ENCODE assay signal across 38 cellular contexts in the genomic region with DNA sequence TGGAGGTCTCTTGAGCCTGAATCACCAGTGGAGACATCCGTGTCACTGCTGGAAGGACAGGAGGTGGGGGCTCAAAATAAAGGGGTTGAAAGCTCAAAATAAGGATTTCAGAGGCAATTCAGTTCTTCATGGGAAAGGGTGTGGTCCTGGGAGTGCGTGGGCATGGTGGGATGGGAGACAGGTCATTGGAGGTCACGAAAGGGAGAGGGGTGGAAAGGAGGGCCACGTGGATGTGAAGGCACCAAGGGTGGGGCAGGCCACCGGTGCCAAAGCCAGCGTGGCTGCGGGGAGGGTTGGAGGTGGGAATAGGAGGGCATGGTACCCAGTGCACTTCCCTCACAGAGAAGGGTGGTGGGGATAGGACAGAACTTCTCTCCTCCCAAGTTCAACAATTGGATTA. TPM values are rescaled to one million over a fixed set of nuclear protein-coding genes. Genes with fewer than 3 reads are reported as not detected.
"Had no signal": no experiment of that assay in that cellular context is flagged by ENCODE, and none has a peak within 500 bp of the region (broad histone marks: within the 10 kb centered on the region; RNA-seq: fewer than 3 reads in every experiment).

No MANE protein-coding gene starts in this region.

- H3K4me1 Mint-ChIP-seq: activated CD4-positive, alpha-beta T cell treated with anti-CD3 and anti-CD28 coated beads, Interleukin-2, amount 10 ng/mL, durations not matched to agents 24 days and 14 days; activated naive CD4-positive, alpha-beta T cell treated with anti-CD3 and anti-CD28 coated beads, Interleukin-2, amount 10 ng/mL, durations not matched to agents 7 days and 5 days; activated naive CD4-positive, alpha-beta T cell treated with anti-CD3 and anti-CD28 coated beads, Interleukin-2, amount 50 U/mL, for 24 hours; activated naive CD8-positive, alpha-beta T cell treated with anti-CD3 and anti-CD28 coated beads, Interleukin-2, amount 10 ng/mL, durations not matched to agents 7 days and 5 days; activated naive CD8-positive, alpha-beta T cell treated with anti-CD3 and anti-CD28 coated beads, Interleukin-2, amount 50 U/mL, for 24 hours; brain; central memory CD8-positive, alpha-beta T cell; T-cell; T-helper 17 cell had no signal

- H3K36me3 Mint-ChIP-seq: activated CD4-positive, alpha-beta memory T cell treated with anti-CD3 and anti-CD28 coated beads for 36 hours; activated naive CD4-positive, alpha-beta T cell treated with anti-CD3 and anti-CD28 coated beads, Interleukin-2, amount 10 ng/mL, durations not matched to agents 7 days and 5 days; activated naive CD4-positive, alpha-beta T cell treated with anti-CD3 and anti-CD28 coated beads, Interleukin-2, amount 50 U/mL, for 24 hours; activated naive CD8-positive, alpha-beta T cell; activated naive CD8-positive, alpha-beta T cell treated with anti-CD3 and anti-CD28 coated beads, Interleukin-2, amount 10 ng/mL, durations not matched to agents 7 days and 5 days; brain; T-cell had no signal

- H3K9me3 Mint-ChIP-seq: activated B cell treated with CpG ODN at 0.5 μM for 24 hours; activated CD4-positive, alpha-beta memory T cell treated with anti-CD3 and anti-CD28 coated beads for 36 hours; activated CD4-positive, alpha-beta T cell treated with anti-CD3 and anti-CD28 coated beads, Interleukin-2, amount 10 ng/mL, durations not matched to agents 24 days and 14 days; activated CD8-positive, alpha-beta T cell treated with anti-CD3 and anti-CD28 coated beads for 36 hours; activated naive CD4-positive, alpha-beta T cell treated with anti-CD3 and anti-CD28 coated beads, Interleukin-2, amount 50 U/mL, for 24 hours; activated naive CD8-positive, alpha-beta T cell treated with anti-CD3 and anti-CD28 coated beads, Interleukin-2, amount 10 ng/mL, durations not matched to agents 7 days and 5 days; activated naive CD8-positive, alpha-beta T cell treated with anti-CD3 and anti-CD28 coated beads, Interleukin-2, amount 50 U/mL, for 24 hours; activated T-cell treated with anti-CD3 and anti-CD28 coated beads, Interleukin-2, amount 50 U/mL, for 4 hours; activated T-helper 2 cell treated with anti-CD3 and anti-CD28 coated beads, Interferon-gamma antibody, Interleukin-2, Interleukin-4, amounts not matched to agents 10 μg/mL and 5 μg/mL and 100 μg/mL, durations not matched to agents 14 hours and 24 hours and 36 hours; central memory CD8-positive, alpha-beta T cell; T-cell had no signal

- H3K27me3 Mint-ChIP-seq: activated CD4-positive, alpha-beta memory T cell treated with anti-CD3 and anti-CD28 coated beads for 36 hours; activated naive CD8-positive, alpha-beta T cell treated with anti-CD3 and anti-CD28 coated beads, Interleukin-2, amount 50 U/mL, for 24 hours had no signal

- H3K9me3 ChIP-seq: ascending aorta had no signal

- H3K27ac Mint-ChIP-seq: activated B cell treated with CpG ODN at 0.5 μM for 24 hours; activated CD4-positive, alpha-beta memory T cell treated with anti-CD3 and anti-CD28 coated beads for 36 hours; activated CD4-positive, alpha-beta T cell treated with anti-CD3 and anti-CD28 coated beads, Interleukin-2, amount 10 ng/mL, durations not matched to agents 24 days and 14 days; activated CD8-positive, alpha-beta T cell treated with anti-CD3 and anti-CD28 coated beads for 36 hours; activated naive CD4-positive, alpha-beta T cell treated with anti-CD3 and anti-CD28 coated beads, Interleukin-2, amount 10 ng/mL, durations not matched to agents 7 days and 5 days; activated naive CD4-positive, alpha-beta T cell treated with anti-CD3 and anti-CD28 coated beads, Interleukin-2, amount 50 U/mL, for 24 hours; activated naive CD8-positive, alpha-beta T cell; activated naive CD8-positive, alpha-beta T cell treated with anti-CD3 and anti-CD28 coated beads, Interleukin-2, amount 10 ng/mL, durations not matched to agents 7 days and 5 days; activated naive CD8-positive, alpha-beta T cell treated with anti-CD3 and anti-CD28 coated beads, Interleukin-2, amount 50 U/mL, for 24 hours; activated T-helper 2 cell treated with anti-CD3 and anti-CD28 coated beads, Interferon-gamma antibody, Interleukin-2, Interleukin-4, amounts not matched to agents 10 μg/mL and 5 μg/mL and 100 μg/mL, durations not matched to agents 14 hours and 24 hours and 36 hours; brain; T-cell; T-helper 17 cell had no signal

- DNase-seq: activated B cell treated with CpG ODN at 0.5 μM for 24 hours; activated CD4-positive, alpha-beta memory T cell treated with anti-CD3 and anti-CD28 coated beads for 36 hours; activated CD4-positive, alpha-beta T cell treated with anti-CD3 and anti-CD28 coated beads for 4 hours; activated CD4-positive, alpha-beta T cell treated with anti-CD3 and anti-CD28 coated beads, Interleukin-2, amount 10 ng/mL, durations not matched to agents 24 days and 14 days; activated CD4-positive, alpha-beta T cell treated with anti-CD3 and anti-CD28 coated beads, Interleukin-2, amount 50 U/mL, for 1 hour; activated CD4-positive, alpha-beta T cell treated with anti-CD3 and anti-CD28 coated beads, Interleukin-2, amount 50 U/mL, for 4 hours; activated CD4-positive, CD25-positive, alpha-beta regulatory T cell treated with anti-CD3 and anti-CD28 coated beads, Interleukin-2, amount 50 U/mL, for 72 hours; activated CD8-positive, alpha-beta memory T cell treated with anti-CD3 and anti-CD28 coated beads, Interleukin-2, amount 50 U/mL, for 4 hours; activated CD8-positive, alpha-beta T cell treated with anti-CD3 and anti-CD28 coated beads for 36 hours; activated effector memory CD4-positive, alpha-beta T cell treated with Interleukin-2 at 50 U/mL for 16 hours; activated gamma-delta T cell; activated naive CD4-positive, alpha-beta T cell treated with anti-CD3 and anti-CD28 coated beads, Interleukin-2, amount 10 ng/mL, durations not matched to agents 7 days and 5 days; activated naive CD4-positive, alpha-beta T cell treated with Interleukin-2 at 50 U/mL for 16 hours; activated naive CD8-positive, alpha-beta T cell treated with anti-CD3 and anti-CD28 coated beads, Interleukin-2, amount 10 ng/mL, durations not matched to agents 7 days and 5 days; activated naive CD8-positive, alpha-beta T cell treated with anti-CD3 and anti-CD28 coated beads, Interleukin-2, amount 50 U/mL, for 24 hours; activated T-cell treated with anti-CD3 and anti-CD28 coated beads for 4 hours; activated T-cell treated with anti-CD3 and anti-CD28 coated beads, Interleukin-2, amount 50 U/mL, for 1 hour; activated T-cell treated with anti-CD3 and anti-CD28 coated beads, Interleukin-2, amount 50 U/mL, for 4 hours; amygdala; anterior cingulate cortex; caudate nucleus; cerebellar nuclear complex; T-cell; T-helper 17 cell; T1000 had no signal

- H3K27me3 ChIP-seq: ascending aorta, cardiac muscle cell had no signal

- H3K36me3 ChIP-seq: ascending aorta, cardiac muscle cell had no signal

- H3K4me3 ChIP-seq: ascending aorta, cardiac muscle cell had no signal

- H3K4me1 ChIP-seq: ascending aorta had no signal

- H3K4me3 Mint-ChIP-seq: activated B cell treated with CpG ODN at 0.5 μM for 24 hours; activated CD4-positive, alpha-beta memory T cell treated with anti-CD3 and anti-CD28 coated beads for 36 hours; activated CD4-positive, alpha-beta T cell treated with anti-CD3 and anti-CD28 coated beads, Interleukin-2, amount 10 ng/mL, durations not matched to agents 24 days and 14 days; activated CD8-positive, alpha-beta T cell treated with anti-CD3 and anti-CD28 coated beads for 36 hours; activated naive CD4-positive, alpha-beta T cell treated with anti-CD3 and anti-CD28 coated beads, Interleukin-2, amount 10 ng/mL, durations not matched to agents 7 days and 5 days; activated naive CD4-positive, alpha-beta T cell treated with anti-CD3 and anti-CD28 coated beads, Interleukin-2, amount 50 U/mL, for 24 hours; activated naive CD8-positive, alpha-beta T cell; activated naive CD8-positive, alpha-beta T cell treated with anti-CD3 and anti-CD28 coated beads, Interleukin-2, amount 10 ng/mL, durations not matched to agents 7 days and 5 days; activated naive CD8-positive, alpha-beta T cell treated with anti-CD3 and anti-CD28 coated beads, Interleukin-2, amount 50 U/mL, for 24 hours; activated T-cell treated with anti-CD3 and anti-CD28 coated beads, Interleukin-2, amount 50 U/mL, for 4 hours; brain; central memory CD8-positive, alpha-beta T cell; T-cell; T-helper 17 cell had no signal

- H3K27ac ChIP-seq: ascending aorta, cardiac muscle cell, VCaP had no signal

RNA-seq across cellular contexts. Expression of a gene that starts 59.7 kb away (rescaled TPM):
- total RNA-seq: activated B cell treated with CpG ODN at 0.5 μM for 24 hours; activated CD4-positive, alpha-beta memory T cell treated with anti-CD3 and anti-CD28 coated beads for 36 hours; activated CD4-positive, alpha-beta T cell treated with anti-CD3 and anti-CD28 coated beads, Interleukin-2, amount 10 ng/mL, durations not matched to agents 24 days and 14 days; activated CD8-positive, alpha-beta memory T cell treated with anti-CD3 and anti-CD28 coated beads for 36 hours; activated CD8-positive, alpha-beta T cell treated with anti-CD3 and anti-CD28 coated beads for 36 hours; activated naive CD8-positive, alpha-beta T cell treated with anti-CD3 and anti-CD28 coated beads, Interleukin-2, amount 10 ng/mL, durations not matched to agents 7 days and 5 days; activated T-cell treated with anti-CD3 and anti-CD28 coated beads, Interleukin-2, amount 50 U/mL, for 4 hours; activated T-helper 2 cell treated with anti-CD3 and anti-CD28 coated beads, Interferon-gamma antibody, Interleukin-2, Interleukin-4, amounts not matched to agents 10 μg/mL and 5 μg/mL and 100 μg/mL, durations not matched to agents 14 hours and 24 hours and 36 hours; ascending aorta; bronchial epithelial cell; cardiac muscle cell; T-cell; T-helper 1 cell treated with Interleukin-12 subunit alpha and Interleukin-12 subunit beta and Interleukin-4 antibody, amounts not matched to agents 30 ng/mL and 1 ng/mL, for 36 hours; T-helper 17 cell; T-helper 2 cell treated with Interferon-gamma antibody and Interleukin-4, amounts not matched to agents 100 ng/mL and 5 ng/mL, for 36 hours had no signal
- polyA plus RNA-seq: adipose tissue, cardiac muscle cell had no signal
